1 cellular context compared by ENCODE assay signal in genomic region chr2:190599546-190600220, GRCh38.
TF ChIP-seq lines count a peak whose summit lies in the region.

No MANE protein-coding gene starts in this region.

TF ChIP-seq in H1, 55 proteins besides CTCF, POLR2A, EP300 and RAD21:
- no peak for TF ChIP-seq ZNF274 (IDR thresholded peaks at IDR 0.05; ENCODE audit: borderline replicate concordance, extremely low read depth, low read length)
- TF ChIP-seq SP1 (IDR thresholded peaks at IDR 0.05; ENCODE audit: low read depth, low read length), result no peak
